In genomic region chr3:157163554-157163953, GRCh38 we compare ENCODE assay signal across 1 cellular context.
TF ChIP-seq lines count a peak whose summit lies in the region.

No MANE protein-coding gene starts in this region.

TF ChIP-seq in K562, 482 proteins besides CTCF, POLR2A, EP300 and RAD21:
- TF ChIP-seq GTF2E2 (tag; IDR thresholded peaks at IDR 0.05) (no peak), ETV5 (CRISPR knock-in tag; IDR thresholded peaks at IDR 0.05; ENCODE audit: low read depth) (no peak), FOXM1 (IDR thresholded peaks at IDR 0.05; ENCODE audit: low read depth) (no peak), FOXM1 (CRISPR knock-in tag; IDR thresholded peaks at IDR 0.05; ENCODE audit: low read depth) (no peak), MEF2A (IDR thresholded peaks at IDR 0.05; ENCODE audit: control insufficient read depth, low read depth, low read length) (no peak), SMARCB1 (IDR thresholded peaks at IDR 0.05; ENCODE audit: insufficient read length, low read depth) (no peak), MXD1 (CRISPR knock-in tag; IDR thresholded peaks at IDR 0.05; ENCODE audit: borderline replicate concordance, poor library complexity, severe bottlenecking) (no peak), ZBTB5 (IDR thresholded peaks at IDR 0.05) (no peak), CHD1 (IDR thresholded peaks at IDR 0.05; ENCODE audit: low read length) (no peak), E2F1 (CRISPR knock-in tag; IDR thresholded peaks at IDR 0.05) (no peak), NCOA4 (IDR thresholded peaks at IDR 0.05; ENCODE audit: partially characterized antibody) (no peak), KDM1A (IDR thresholded peaks at IDR 0.05) (no peak), RHOXF2B (CRISPR knock-in tag; conservative IDR thresholded peaks at IDR 0.05) (no peak), VEZF1 (CRISPR knock-in tag; IDR thresholded peaks at IDR 0.05) (no peak)
TF ChIP-seq in K562: peak in this region for 0.
